Comparison of ENCODE assay signal across 2 cellular contexts in genomic region chr19:35014774-35015173, GRCh38.
TF ChIP-seq lines count a peak whose summit lies in the region.

No MANE protein-coding gene starts in this region.

TF ChIP-seq in A549, 52 proteins besides CTCF, POLR2A, EP300 and RAD21:
- TF ChIP-seq POLR2AphosphoS2 (conservative IDR thresholded peaks at IDR 0.05; ENCODE audit: low read length) (peak; percentile 63; the same call in 1 of the 2 replicates), PBX3 (IDR thresholded peaks at IDR 0.05) (0 out of 2 replicates have a peak, but pooled peaks have one; percentile 37)
TF ChIP-seq in A549: peak in this region for 2; not testable (repeated sequence) for 50.

TF ChIP-seq in HEK293, 187 proteins besides CTCF, POLR2A, EP300 and RAD21:
- TF ChIP-seq ZNF121 (tag by site-specific recombination; IDR thresholded peaks at IDR 0.05), result peak; percentile 95
